ENCODE assay signal across 22 cellular contexts in genomic region chr14:83085725-83086124, GRCh38.
"Had no signal": no experiment of that assay in that cellular context is flagged by ENCODE, and none has a peak within 500 bp of the region (broad histone marks: within the 10 kb centered on the region; RNA-seq: fewer than 3 reads in every experiment).

No MANE protein-coding gene starts in this region.

- FAIRE-seq: colon had no signal

- H3K27me3 ChIP-seq: gastrocnemius medialis, hepatocyte, neutrophil, right lobe of liver, testis, transverse colon had no signal

- ATAC-seq: activated CD4-positive, alpha-beta T cell treated with anti-CD3 and anti-CD28 coated beads for 36 hours; activated CD8-positive, alpha-beta memory T cell treated with anti-CD3 and anti-CD28 coated beads, Interleukin-2, amount 10 ng/mL, durations not matched to agents 7 days and 5 days; activated CD8-positive, alpha-beta T cell treated with anti-CD3 and anti-CD28 coated beads, Interleukin-2, amount 10 ng/mL, durations not matched to agents 7 days and 5 days; activated naive CD4-positive, alpha-beta T cell treated with anti-CD3 and anti-CD28 coated beads, Interleukin-2, amount 50 U/mL, for 72 hours; gastrocnemius medialis; left ventricle myocardium superior; right lobe of liver; stimulated activated naive CD8-positive, alpha-beta T cell treated with anti-CD3 and anti-CD28 coated beads, Interleukin-15, Interleukin-2, amounts not matched to agents 100 U/mL and 50 U/mL, for 24 hours had no signal

- H3K27ac ChIP-seq: epithelial cell of prostate, gastrocnemius medialis, hepatocyte, neutrophil, right lobe of liver, testis, transverse colon had no signal

- H3K36me3 ChIP-seq: gastrocnemius medialis, neutrophil, right lobe of liver, transverse colon had no signal

- H3K4me2 ChIP-seq: hepatocyte had no signal

- H3K79me2 ChIP-seq: hepatocyte had no signal

- DNase-seq: activated CD4-positive, alpha-beta T cell treated with anti-CD3 and anti-CD28 coated beads for 36 hours; activated CD4-positive, CD25-positive, alpha-beta regulatory T cell; activated CD8-positive, alpha-beta memory T cell treated with anti-CD3 and anti-CD28 coated beads, Interleukin-2, amount 10 ng/mL, durations not matched to agents 7 days and 5 days; activated CD8-positive, alpha-beta T cell treated with anti-CD3 and anti-CD28 coated beads, Interleukin-2, amount 10 ng/mL, durations not matched to agents 7 days and 5 days; activated T-cell treated with anti-CD3 and anti-CD28 coated beads, Interleukin-2, amount 50 U/mL, for 48 hours; dermis blood vessel endothelial cell; effector CD4-positive, alpha-beta T cell; gastrocnemius medialis; kidney glomerular epithelial cell; left ventricle myocardium superior; right lobe of liver; stimulated activated CD4-positive, alpha-beta T cell treated with anti-CD3 and anti-CD28 coated beads, Interleukin-12 subunit alpha, Interleukin-12 subunit beta, amount 100 ng/mL, for 4 hours; stimulated activated CD4-positive, alpha-beta T cell treated with anti-CD3 and anti-CD28 coated beads, Interleukin-4, amount 100 ng/mL, for 1 hour; stimulated activated naive CD8-positive, alpha-beta T cell treated with anti-CD3 and anti-CD28 coated beads, Interleukin-15, Interleukin-2, amounts not matched to agents 100 U/mL and 50 U/mL, for 24 hours; T-helper 2 cell; testis; transverse colon had no signal

- H3K4me3 ChIP-seq: gastrocnemius medialis, hepatocyte, right lobe of liver, testis, transverse colon had no signal

- H3K4me1 ChIP-seq: gastrocnemius medialis, right lobe of liver, testis, transverse colon had no signal

- H2AFZ ChIP-seq: hepatocyte had no signal

- H3K9me3 ChIP-seq: gastrocnemius medialis, neutrophil, right lobe of liver, testis, transverse colon had no signal
